9 cellular contexts compared by ENCODE assay signal in the genomic region with DNA sequence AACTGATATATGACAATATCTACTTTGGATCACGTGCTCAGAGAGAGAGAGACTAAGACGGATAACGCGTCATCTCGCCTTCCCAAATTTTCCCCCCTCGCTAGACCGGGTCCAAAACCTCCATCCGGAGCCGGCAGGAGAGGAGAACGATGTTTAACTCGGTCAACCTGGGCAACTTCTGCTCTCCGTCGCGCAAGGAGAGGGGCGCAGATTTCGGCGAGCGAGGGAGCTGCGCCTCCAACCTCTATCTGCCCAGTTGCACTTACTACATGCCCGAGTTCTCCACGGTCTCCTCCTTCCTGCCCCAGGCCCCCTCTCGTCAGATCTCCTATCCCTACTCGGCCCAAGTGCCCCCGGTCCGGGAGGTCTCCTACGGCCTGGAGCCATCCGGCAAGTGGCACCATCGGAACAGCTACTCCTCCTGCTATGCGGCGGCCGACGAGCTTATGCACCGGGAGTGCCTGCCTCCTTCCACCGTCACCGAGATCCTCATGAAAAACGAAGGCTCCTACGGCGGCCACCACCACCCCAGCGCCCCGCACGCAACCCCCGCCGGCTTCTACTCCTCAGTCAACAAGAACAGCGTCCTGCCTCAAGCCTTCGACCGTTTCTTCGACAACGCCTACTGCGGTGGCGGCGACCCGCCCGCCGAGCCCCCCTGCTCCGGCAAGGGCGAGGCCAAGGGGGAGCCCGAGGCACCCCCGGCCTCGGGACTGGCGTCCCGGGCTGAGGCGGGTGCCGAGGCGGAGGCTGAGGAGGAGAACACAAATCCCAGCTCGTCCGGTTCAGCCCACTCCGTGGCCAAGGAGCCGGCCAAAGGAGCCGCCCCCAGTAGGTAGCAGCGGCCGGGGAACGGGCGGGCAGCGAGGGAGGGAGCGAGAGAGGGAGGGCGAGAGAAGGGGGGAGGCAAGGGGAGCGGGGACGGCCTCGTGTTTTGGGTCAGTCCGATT. TPM values are rescaled to one million over a fixed set of nuclear protein-coding genes. Genes with fewer than 3 reads are reported as not detected.
DNase-seq lines count a peak whose midpoint lies in the region; ATAC-seq and TF ChIP-seq lines count a peak whose summit lies in the region.
"Had no signal": no experiment of that assay in that cellular context is flagged by ENCODE, and none has a peak within 500 bp of the region (broad histone marks: within the 10 kb centered on the region; RNA-seq: fewer than 3 reads in every experiment).

A gene (plus strand): TSS at position 34 of the 950 bp plus-strand sequence. CDS start 116 bp downstream, at position 150.

- no peak for ATAC-seq in stimulated activated naive CD8-positive, alpha-beta T cell treated with anti-CD3 and anti-CD28 coated beads, Interleukin-15, Interleukin-2, amounts not matched to agents 100 U/mL and 50 U/mL, for 24 hours
- no peak for ATAC-seq in activated CD8-positive, alpha-beta T cell treated with anti-CD3 and anti-CD28 coated beads, Interleukin-2, amount 10 ng/mL, durations not matched to agents 7 days and 5 days
- ATAC-seq in HG03442 (IDR thresholded peaks at IDR 0.05; ENCODE audit: unreplicated experiment): no peak

- TF ChIP-seq CTCF in lower leg skin (IDR thresholded peaks at IDR 0.05): no peak

- no peak for TF ChIP-seq POLR2A in lower leg skin (IDR thresholded peaks at IDR 0.05)

- H3K4me1 Mint-ChIP-seq in stimulated activated naive CD8-positive, alpha-beta T cell treated with anti-CD3 and anti-CD28 coated beads, Interleukin-15, Interleukin-2, amounts not matched to agents 100 ng/mL and 50 ng/mL, for 24 hours (ENCODE audit: low read depth): peaks cover 18% of the 10 kb centered on the region
- H3K4me1 Mint-ChIP-seq in activated CD8-positive, alpha-beta T cell treated with anti-CD3 and anti-CD28 coated beads, Interleukin-2, amount 10 ng/mL, durations not matched to agents 7 days and 5 days (ENCODE audit: low read depth): peaks cover 17% of the 10 kb centered on the region

- H3K4me3 Mint-ChIP-seq in stimulated activated naive CD8-positive, alpha-beta T cell treated with anti-CD3 and anti-CD28 coated beads, Interleukin-15, Interleukin-2, amounts not matched to agents 100 ng/mL and 50 ng/mL, for 24 hours: peak within 1 kb of the TSS; percentile 48
- H3K4me3 Mint-ChIP-seq in activated CD8-positive, alpha-beta T cell treated with anti-CD3 and anti-CD28 coated beads, Interleukin-2, amount 10 ng/mL, durations not matched to agents 7 days and 5 days: peak within 1 kb of the TSS; percentile 46

- H3K36me3 Mint-ChIP-seq in stimulated activated naive CD8-positive, alpha-beta T cell treated with anti-CD3 and anti-CD28 coated beads, Interleukin-15, Interleukin-2, amounts not matched to agents 100 ng/mL and 50 ng/mL, for 24 hours (ENCODE audit: low read depth): peaks cover 9% of the 10 kb centered on the region
- H3K36me3 Mint-ChIP-seq in activated CD8-positive, alpha-beta T cell treated with anti-CD3 and anti-CD28 coated beads, Interleukin-2, amount 10 ng/mL, durations not matched to agents 7 days and 5 days (ENCODE audit: low read depth): peaks cover 9% of the 10 kb centered on the region

- H3K27ac Mint-ChIP-seq in stimulated activated naive CD8-positive, alpha-beta T cell treated with anti-CD3 and anti-CD28 coated beads, Interleukin-15, Interleukin-2, amounts not matched to agents 100 ng/mL and 50 ng/mL, for 24 hours: peak within 1 kb of the TSS; percentile 70
- H3K27ac Mint-ChIP-seq in activated CD8-positive, alpha-beta T cell treated with anti-CD3 and anti-CD28 coated beads, Interleukin-2, amount 10 ng/mL, durations not matched to agents 7 days and 5 days: peak within 1 kb of the TSS; percentile 77

- H3K9me3 Mint-ChIP-seq in stimulated activated naive CD8-positive, alpha-beta T cell treated with anti-CD3 and anti-CD28 coated beads, Interleukin-15, Interleukin-2, amounts not matched to agents 100 ng/mL and 50 ng/mL, for 24 hours: no peaks in the 10 kb centered on the region
- no peaks in the 10 kb centered on the region for H3K9me3 Mint-ChIP-seq in activated CD8-positive, alpha-beta T cell treated with anti-CD3 and anti-CD28 coated beads, Interleukin-2, amount 10 ng/mL, durations not matched to agents 7 days and 5 days (ENCODE audit: insufficient read depth)

- POLR2A ChIA-PET in activated CD8-positive, alpha-beta T cell treated with anti-CD3 and anti-CD28 coated beads, Interleukin-2, amount 10 ng/mL, durations not matched to agents 7 days and 5 days (lab: Charles Lee): no interaction called here

- intact Hi-C loops in lower leg skin (cut with DNase I; ENCODE audit: low total_unique reads): no loop called here

- DNase-seq in stimulated activated naive CD8-positive, alpha-beta T cell treated with anti-CD3 and anti-CD28 coated beads, Interleukin-15, Interleukin-2, amounts not matched to agents 100 U/mL and 50 U/mL, for 24 hours: no peak
- no peak for DNase-seq in activated CD8-positive, alpha-beta T cell treated with anti-CD3 and anti-CD28 coated beads, Interleukin-2, amount 10 ng/mL, durations not matched to agents 7 days and 5 days
- peak in 1 of 2 donors; percentile 92 for DNase-seq in lower leg skin (ENCODE audit: low spot score in 2 of 2)
- DNase-seq in iPS-NIHi7 (ENCODE audit: extremely low spot score): no peak
- no peak for DNase-seq in GM19238 (ENCODE audit: insufficient read length, low spot score)
- DNase-seq in activated gamma-delta T cell treated with Interleukin-2 at 50 U/mL for 16 hours: no peak
- DNase-seq: NCI-H1436 treated with DMSO at 0.1 percent for 48 hours had no signal

- 1% methylated on average over 74 to 79 of the region's 80 CpGs for WGBS in lower leg skin, 2 donors

- H3K27me3 Mint-ChIP-seq in stimulated activated naive CD8-positive, alpha-beta T cell treated with anti-CD3 and anti-CD28 coated beads, Interleukin-15, Interleukin-2, amounts not matched to agents 100 ng/mL and 50 ng/mL, for 24 hours: peaks cover 92% of the 10 kb centered on the region
- peaks cover 89% of the 10 kb centered on the region for H3K27me3 Mint-ChIP-seq in activated CD8-positive, alpha-beta T cell treated with anti-CD3 and anti-CD28 coated beads, Interleukin-2, amount 10 ng/mL, durations not matched to agents 7 days and 5 days (ENCODE audit: low read depth)

- peak within 1 kb of the TSS; percentile 35 for H3K4me3 ChIP-seq in lower leg skin (ENCODE audit: low read depth, poor library complexity, severe bottlenecking)

- CTCF ChIA-PET in activated CD8-positive, alpha-beta T cell treated with anti-CD3 and anti-CD28 coated beads, Interleukin-2, amount 10 ng/mL, durations not matched to agents 7 days and 5 days (lab: Charles Lee): interaction anchor here (1.4 kb wide), 1 partner anchor 12 kb away, joined by 3 read pairs; no protein-coding TSS in a partner anchor

RNA-seq across cellular contexts. Expression of the gene that starts here (rescaled TPM):
- not detected for total RNA-seq in activated CD8-positive, alpha-beta T cell treated with anti-CD3 and anti-CD28 coated beads, Interleukin-2, amount 10 ng/mL, durations not matched to agents 7 days and 5 days
- total RNA-seq in lower leg skin: 10 to 100 TPM in 1 of 4 donors, 1 to 10 TPM in 3; 4.9 to 10.7 (median 6.2) TPM

Comparison
In these comparisons a context has a peak if more than half of its experiments do, and no peak if none do; other contexts are left out.
1. RNA of the gene that starts here (total RNA-seq): 4.9 to 10.7 TPM in lower leg skin; not detected in activated CD8-positive, alpha-beta T cell treated with anti-CD3 and anti-CD28 coated beads, Interleukin-2, amount 10 ng/mL, durations not matched to agents 7 days and 5 days; every median in the first group is over 4 times any median in the second.